ENCODE assay signal across 28 cellular contexts in genomic region chr3:34568766-34569165, GRCh38.
DNase-seq lines count a peak whose midpoint lies in the region; ATAC-seq, FAIRE-seq and TF ChIP-seq lines count a peak whose summit lies in the region.
"Had no signal": no experiment of that assay in that cellular context is flagged by ENCODE, and none has a peak within 500 bp of the region (broad histone marks: within the 10 kb centered on the region; RNA-seq: fewer than 3 reads in every experiment).

No MANE protein-coding gene starts in this region.

- no peak overlapping the region for H3K14ac ChIP-seq in trophoblast cell (ENCODE audit: low read length)

- TF ChIP-seq POLR2A in gastroesophageal sphincter (IDR thresholded peaks at IDR 0.05) = no peak

- H3K36me3 ChIP-seq in bronchial epithelial cell (ENCODE audit: control insufficient read depth, insufficient read depth, low read length) (no peaks in the 10 kb centered on the region), left ventricle myocardium inferior (no peaks in the 10 kb centered on the region), trophoblast cell (ENCODE audit: control insufficient read depth in 1 of 2, insufficient read depth in 2 of 2, low read length in 2 of 2) (no peaks in the 10 kb centered on the region), gastroesophageal sphincter (no peaks in the 10 kb centered on the region)
- H3K36me3 ChIP-seq: BE2C, SJCRH30 had no signal

- no peak for ATAC-seq in stimulated activated naive B cell treated with anti-CD40 and anti-IgM and Interleukin-4, amounts not matched to agents 10 μg/mL and 1 μg/mL and 100 μg/mL, for 72 hours (replicated peaks)
- ATAC-seq in gastroesophageal sphincter = no peak
- ATAC-seq: HCT116, SK-N-SH treated with all-trans-retinoic acid at 6 μM for 48 hours had no signal

- H3K27ac Mint-ChIP-seq in stimulated activated naive B cell treated with anti-CD40 and anti-IgM and Interleukin-4, amounts not matched to agents 10 μg/mL and 1 μg/mL and 100 μg/mL, for 72 hours = no peak overlapping the region
- H3K27ac Mint-ChIP-seq: CD14-positive monocyte; CD8-positive, alpha-beta memory T cell; IgD-negative memory B cell had no signal

- TF ChIP-seq CTCF in bronchial epithelial cell (IDR thresholded peaks at IDR 0.05; ENCODE audit: insufficient read depth, low read length, severe bottlenecking) = no peak
- TF ChIP-seq CTCF in left ventricle myocardium inferior (IDR thresholded peaks at IDR 0.05; ENCODE audit: borderline replicate concordance) = no peak
- no peak for TF ChIP-seq CTCF in gastroesophageal sphincter (IDR thresholded peaks at IDR 0.05)

- no peak overlapping the region for H2AFZ ChIP-seq in trophoblast cell (ENCODE audit: insufficient read depth, low read length, poor library complexity)

- H3K4me3 Mint-ChIP-seq in stimulated activated naive B cell treated with anti-CD40 and anti-IgM and Interleukin-4, amounts not matched to agents 10 μg/mL and 1 μg/mL and 100 μg/mL, for 72 hours = no peak overlapping the region
- H3K4me3 Mint-ChIP-seq: CD14-positive monocyte; CD8-positive, alpha-beta memory T cell; IgD-negative memory B cell had no signal

- H3K9ac ChIP-seq in trophoblast cell (ENCODE audit: low read length) = no peak overlapping the region
- H3K9ac ChIP-seq: KMS-11 had no signal

- no peak for FAIRE-seq in bronchial epithelial cell (lab: Jason Lieb, UNC)
- FAIRE-seq: GM18507, H1, RCC 7860 had no signal

- intact Hi-C loops in left ventricle myocardium inferior (cut with micrococcal nuclease) = no loop called here

- H3K79me2 ChIP-seq in trophoblast cell (ENCODE audit: control insufficient read depth, insufficient read depth, low read length, poor library complexity) = no peaks in the 10 kb centered on the region

- peaks cover 29% of the 10 kb centered on the region for H3K4me1 ChIP-seq in left ventricle myocardium inferior
- H3K4me1 ChIP-seq in trophoblast cell (ENCODE audit: control insufficient read depth in 1 of 2, insufficient read depth in 2 of 2, low read length in 2 of 2) = no peaks in the 10 kb centered on the region
- no peaks in the 10 kb centered on the region for H3K4me1 ChIP-seq in gastroesophageal sphincter
- H3K4me1 ChIP-seq: BE2C, SJCRH30 had no signal

- no peaks in the 10 kb centered on the region for H3K36me3 Mint-ChIP-seq in stimulated activated naive B cell treated with anti-CD40 and anti-IgM and Interleukin-4, amounts not matched to agents 10 μg/mL and 1 μg/mL and 100 μg/mL, for 72 hours
- H3K36me3 Mint-ChIP-seq: CD14-positive monocyte; CD8-positive, alpha-beta memory T cell; IgD-negative memory B cell had no signal

- no peak overlapping the region for H4K91ac ChIP-seq in trophoblast cell (ENCODE audit: low read depth, low read length)

- H2BK120ac ChIP-seq in trophoblast cell (ENCODE audit: insufficient read depth, low read length, poor library complexity) = no peak overlapping the region

- no peak overlapping the region for H3K4me2 ChIP-seq in trophoblast cell (ENCODE audit: low read length)
- H3K4me2 ChIP-seq: KMS-11 had no signal

- H2AK5ac ChIP-seq in trophoblast cell (ENCODE audit: low read length) = no peak overlapping the region

- H2BK12ac ChIP-seq in trophoblast cell (ENCODE audit: low read length) = no peak overlapping the region

- peaks cover 25% of the 10 kb centered on the region for H3K9me3 ChIP-seq in left ventricle myocardium inferior (replicated peaks)
- H3K9me3 ChIP-seq in trophoblast cell (ENCODE audit: insufficient read depth, low read depth, low read length) = no peaks in the 10 kb centered on the region
- peaks cover 0 to 12% (median 0%) of the 10 kb centered on the region in 3 donors for H3K9me3 ChIP-seq in gastroesophageal sphincter
- H3K9me3 ChIP-seq: BE2C, SJCRH30 had no signal

- no peak overlapping the region for H2BK5ac ChIP-seq in trophoblast cell (ENCODE audit: low read depth, low read length, poor library complexity)

- H3K27ac ChIP-seq in left ventricle myocardium inferior (replicated peaks) (peak overlapping the region; percentile 62), trophoblast cell (ENCODE audit: low read depth, low read length) (no peak overlapping the region), gastroesophageal sphincter (no peak overlapping the region)
- H3K27ac ChIP-seq: 22Rv1, KMS-11, SJCRH30 had no signal

- H3K4me3 ChIP-seq in bronchial epithelial cell (ENCODE audit: low read depth, low read length) (no peak overlapping the region), left ventricle myocardium inferior (no peak overlapping the region), trophoblast cell (ENCODE audit: low read depth, low read length) (no peak overlapping the region), gastroesophageal sphincter (no peak overlapping the region)
- H3K4me3 ChIP-seq: SJCRH30 had no signal

- no peaks in the 10 kb centered on the region for H3K27me3 ChIP-seq in bronchial epithelial cell (ENCODE audit: control insufficient read depth, insufficient read depth, low read length)
- H3K27me3 ChIP-seq in left ventricle myocardium inferior (ENCODE audit: low read depth) = no peaks in the 10 kb centered on the region
- H3K27me3 ChIP-seq in trophoblast cell (ENCODE audit: insufficient read depth, low read length) = no peaks in the 10 kb centered on the region
- no peaks in the 10 kb centered on the region for H3K27me3 ChIP-seq in gastroesophageal sphincter
- H3K27me3 ChIP-seq: BE2C, SJCRH30 had no signal

- H3K4me1 Mint-ChIP-seq in stimulated activated naive B cell treated with anti-CD40 and anti-IgM and Interleukin-4, amounts not matched to agents 10 μg/mL and 1 μg/mL and 100 μg/mL, for 72 hours = no peaks in the 10 kb centered on the region
- H3K4me1 Mint-ChIP-seq: CD14-positive monocyte; CD8-positive, alpha-beta memory T cell; IgD-negative memory B cell had no signal

- no peak overlapping the region for H4K12ac ChIP-seq in trophoblast cell (ENCODE audit: low read depth, low read length)

- no peaks in the 10 kb centered on the region for H3K79me1 ChIP-seq in trophoblast cell (ENCODE audit: low read length)

- H3K23ac ChIP-seq in trophoblast cell (ENCODE audit: low read length) = no peak overlapping the region

- TF ChIP-seq EP300 in gastroesophageal sphincter (IDR thresholded peaks at IDR 0.05) = no peak

- no peaks in the 10 kb centered on the region for H3K27me3 Mint-ChIP-seq in stimulated activated naive B cell treated with anti-CD40 and anti-IgM and Interleukin-4, amounts not matched to agents 10 μg/mL and 1 μg/mL and 100 μg/mL, for 72 hours
- H3K27me3 Mint-ChIP-seq: CD8-positive, alpha-beta memory T cell; IgD-negative memory B cell had no signal

- H3K9me3 Mint-ChIP-seq in stimulated activated naive B cell treated with anti-CD40 and anti-IgM and Interleukin-4, amounts not matched to agents 10 μg/mL and 1 μg/mL and 100 μg/mL, for 72 hours = peaks cover 1 to 6% of the 10 kb centered on the region in 2 donors

- no peak overlapping the region for H3K18ac ChIP-seq in trophoblast cell (ENCODE audit: low read length)

- H4K8ac ChIP-seq in trophoblast cell (ENCODE audit: low read depth, low read length) = no peak overlapping the region

- WGBS in trophoblast cell (ENCODE audit: extremely low coverage, insufficient coverage, insufficient read length) = no CpG with 5 or more reads among the region's 4 CpGs
- 54 to 91% methylated on average over 4 of the region's 4 CpGs for WGBS in gastroesophageal sphincter (ENCODE audit: low coverage in 1 of 2), 2 donors

- no peak overlapping the region for H3K4ac ChIP-seq in trophoblast cell (ENCODE audit: low read depth, low read length)

- DNase-seq in DMS53 (lab: John Stamatoyannopoulos, UW) (peak; percentile 0), DMS53 treated with DMSO at 0.1 percent for 48 hours (lab: John Stamatoyannopoulos, UW; ENCODE audit: unreplicated experiment) (no peak), bronchial epithelial cell (ENCODE audit: low read depth) (peak; percentile 37), left ventricle myocardium inferior (no peak), trophoblast cell (peak; percentile 71 to 80), cerebellar nuclear complex (lab: John Stamatoyannopoulos, UW) (no peak)
- DNase-seq in stimulated activated naive B cell treated with anti-CD40 and anti-IgM and Interleukin-4, amounts not matched to agents 10 μg/mL and 1 μg/mL and 100 μg/mL, for 72 hours = no peak
- DNase-seq: ACHN; BE2C; CD8-positive, alpha-beta memory T cell; DMS 273 treated with DMSO at 0.1 percent for 48 hours; NCI-H1048; NCI-H1417; NCI-H1694; NCI-H2029 treated with DMSO at 0.1 percent for 48 hours; NCI-H446 treated with DMSO at 0.1 percent for 48 hours; NCI-H526; SJCRH30 had no signal

Comparison
In these comparisons a context has a peak if more than half of its experiments do, and no peak if none do; other contexts are left out.
1. DNase-seq: peak in DMS53 (single experiment), bronchial epithelial cell (single experiment) and trophoblast cell (2 of 2); none in DMS53 treated with DMSO at 0.1 percent for 48 hours (single experiment), left ventricle myocardium inferior (single experiment), stimulated activated naive B cell treated with anti-CD40 and anti-IgM and Interleukin-4, amounts not matched to agents 10 μg/mL and 1 μg/mL and 100 μg/mL, for 72 hours (single experiment) and cerebellar nuclear complex (0 of 2).